Comparison of ENCODE assay signal across 16 cellular contexts in genomic region chr20:33729101-33729500, GRCh38. TPM values are rescaled to one million over a fixed set of nuclear protein-coding genes. Genes with fewer than 3 reads are reported as not detected.
DNase-seq lines count a peak whose midpoint lies in the region; ATAC-seq and TF ChIP-seq lines count a peak whose summit lies in the region.
"Had no signal": no experiment of that assay in that cellular context is flagged by ENCODE, and none has a peak within 500 bp of the region (broad histone marks: within the 10 kb centered on the region; RNA-seq: fewer than 3 reads in every experiment).

No MANE protein-coding gene starts in this region.

- no peak overlapping the region for H3K27ac ChIP-seq in CD4-positive, alpha-beta T cell (ENCODE audit: low read depth, low read length)

- DNase-seq in CD4-positive, alpha-beta T cell = no peak
- DNase-seq in T-cell (no peak), type B pancreatic cell (ENCODE audit: extremely low spot score, unreplicated experiment) (no peak), NCI-H1048 (lab: John Stamatoyannopoulos, UW) (no peak), COR-L47 (lab: John Stamatoyannopoulos, UW) (no peak)
- DNase-seq: ACHN; C1 segment of cervical spinal cord; CD4-positive, alpha-beta memory T cell; DMS153; DMS79 treated with DMSO at 0.1 percent for 48 hours; EL; IMR-90; KBM-7 had no signal

- H3K36me3 Mint-ChIP-seq in CD4-positive, alpha-beta T cell (ENCODE audit: low read depth) = peaks cover 9% of the 10 kb centered on the region
- H3K36me3 Mint-ChIP-seq in T-cell (no peaks in the 10 kb centered on the region), nephron (ENCODE audit: low read depth) (peaks cover 4% of the 10 kb centered on the region), type B pancreatic cell (peaks cover 5% of the 10 kb centered on the region)

- no peaks in the 10 kb centered on the region for H3K9me3 Mint-ChIP-seq in CD4-positive, alpha-beta T cell
- H3K9me3 Mint-ChIP-seq in T-cell (no peaks in the 10 kb centered on the region), nephron (peaks cover 3% of the 10 kb centered on the region), type B pancreatic cell (peaks cover 6% of the 10 kb centered on the region)

- POLR2A ChIA-PET in CD4-positive, alpha-beta T cell (lab: Charles Lee) = interaction anchor here (0.8 kb wide), 1 partner anchor 9 kb away, joined by 3 read pairs; the partner anchor contains the start of gene PXMP4
- POLR2A ChIA-PET in T-cell (lab: Charles Lee) = no interaction called here

- no peak for TF ChIP-seq CTCF in CD4-positive, alpha-beta T cell (IDR thresholded peaks at IDR 0.05)
- TF ChIP-seq CTCF in nephron (IDR thresholded peaks at IDR 0.05; ENCODE audit: unreplicated experiment in 3 of 3) = no peak
- TF ChIP-seq CTCF in type B pancreatic cell (conservative IDR thresholded peaks at IDR 0.05) = no peak

- intact Hi-C loops in CD4-positive, alpha-beta T cell (cut with DNase I, micrococcal nuclease) = loop anchor here in 1 of 2 experiments (10.0 kb wide), 1 partner anchor 244 kb away; no protein-coding TSS in a partner anchor

- H3K9me3 ChIP-seq in CD4-positive, alpha-beta T cell (ENCODE audit: control insufficient read depth, low read length) = no peaks in the 10 kb centered on the region

- H3K27me3 Mint-ChIP-seq in CD4-positive, alpha-beta T cell = no peaks in the 10 kb centered on the region
- H3K27me3 Mint-ChIP-seq in T-cell (no peaks in the 10 kb centered on the region), nephron (ENCODE audit: low read depth) (peaks cover 3% of the 10 kb centered on the region), type B pancreatic cell (no peaks in the 10 kb centered on the region)
- H3K27me3 Mint-ChIP-seq: CD4-positive, alpha-beta memory T cell had no signal

- peak overlapping the region; percentile 59 for H3K4me3 Mint-ChIP-seq in CD4-positive, alpha-beta T cell
- no peak overlapping the region for H3K4me3 Mint-ChIP-seq in T-cell
- peak overlapping the region in 1 of 3 experiments; percentile 5 for H3K4me3 Mint-ChIP-seq in nephron
- H3K4me3 Mint-ChIP-seq in type B pancreatic cell = peak overlapping the region; percentile 74
- H3K4me3 Mint-ChIP-seq: CD4-positive, alpha-beta memory T cell had no signal

- no peaks in the 10 kb centered on the region for H3K27me3 ChIP-seq in CD4-positive, alpha-beta T cell (ENCODE audit: control insufficient read depth, insufficient read depth, low read length)

- peak overlapping the region; percentile 69 for H3K27ac Mint-ChIP-seq in CD4-positive, alpha-beta T cell
- H3K27ac Mint-ChIP-seq in T-cell = peak overlapping the region; percentile 34 to 36
- H3K27ac Mint-ChIP-seq in nephron = peak overlapping the region; percentile 44 to 92 (median 53)
- H3K27ac Mint-ChIP-seq in type B pancreatic cell = peak overlapping the region; percentile 88

- CTCF ChIA-PET in CD4-positive, alpha-beta T cell (lab: Charles Lee) = interaction anchor here (1.4 kb wide), 1 partner anchor 9 kb away, joined by 3 read pairs; the partner anchor contains the start of gene PXMP4
- CTCF ChIA-PET in T-cell (lab: Charles Lee) = no interaction called here

- ATAC-seq in CD4-positive, alpha-beta T cell (ENCODE audit: poor library complexity) = no peak
- ATAC-seq in T-cell (replicated peaks in 1 of 4) (no peak), HG03196 (IDR thresholded peaks at IDR 0.05; ENCODE audit: unreplicated experiment) (no peak)
- ATAC-seq: HCT116 had no signal

- H3K4me1 Mint-ChIP-seq in CD4-positive, alpha-beta T cell (ENCODE audit: low read depth) = peaks cover 17% of the 10 kb centered on the region
- H3K4me1 Mint-ChIP-seq in T-cell (peaks cover 18 to 21% (median 21%) of the 10 kb centered on the region in 3 donors), nephron (peaks cover 13% of the 10 kb centered on the region), type B pancreatic cell (ENCODE audit: unreplicated experiment) (peaks cover 28% of the 10 kb centered on the region)

RNA-seq across cellular contexts. Expression of gene ZNF341, which starts 2.7 kb away (rescaled TPM):
- 1 to 10 TPM; 2.1 to 2.7 TPM for total RNA-seq in CD4-positive, alpha-beta T cell
- total RNA-seq in T-cell (1 to 10 TPM; 4.0 to 6.1 (median 5.6) TPM), type B pancreatic cell (ENCODE audit: low replicate concordance) (4.6 and 5.8 TPM in 2 replicates)

RNA-seq across cellular contexts. Expression of gene PXMP4, which starts 9.0 kb away (rescaled TPM):
- 1 to 10 TPM; 3.6 to 4.1 TPM for total RNA-seq in CD4-positive, alpha-beta T cell
- total RNA-seq in T-cell (10 to 100 TPM in 3 of 5 donors, 1 to 10 TPM in 2; 6.1 to 15.4 (median 13.9) TPM), type B pancreatic cell (ENCODE audit: low replicate concordance) (10.3 and 12.2 TPM in 2 replicates)

RNA-seq across cellular contexts. Expression of gene E2F1, which starts 42.9 kb away (rescaled TPM):
- total RNA-seq in CD4-positive, alpha-beta T cell = 1 to 10 TPM; 1.2 to 1.6 TPM
- 1 to 10 TPM; 1.8 to 7.4 (median 4.6) TPM for total RNA-seq in T-cell
- 20.7 and 32.8 TPM in 2 replicates for total RNA-seq in type B pancreatic cell (ENCODE audit: low replicate concordance)

RNA-seq across cellular contexts. Expression of gene NECAB3, which starts 54.9 kb away (rescaled TPM):
- total RNA-seq in CD4-positive, alpha-beta T cell = 1 to 10 TPM; 8.7 to 9.2 TPM
- total RNA-seq in T-cell (10 to 100 TPM in 3 of 5 donors, 1 to 10 TPM in 2; 8.5 to 33.9 (median 28.9) TPM), type B pancreatic cell (ENCODE audit: low replicate concordance) (67.4 and 68.2 TPM in 2 replicates)

Comparison
In these comparisons a context has a peak if more than half of its experiments do, and no peak if none do; other contexts are left out.
1. H3K27ac Mint-ChIP-seq: peak in every context shown above with its lines; median percentile 88 in type B pancreatic cell; 69 in CD4-positive, alpha-beta T cell; 53 in nephron; 35 in T-cell.
2. H3K4me3 Mint-ChIP-seq: peak in CD4-positive, alpha-beta T cell (single experiment) and type B pancreatic cell (single experiment); none in T-cell (0 of 3).